Comparison of ENCODE assay signal across 23 cellular contexts in the genomic region with DNA sequence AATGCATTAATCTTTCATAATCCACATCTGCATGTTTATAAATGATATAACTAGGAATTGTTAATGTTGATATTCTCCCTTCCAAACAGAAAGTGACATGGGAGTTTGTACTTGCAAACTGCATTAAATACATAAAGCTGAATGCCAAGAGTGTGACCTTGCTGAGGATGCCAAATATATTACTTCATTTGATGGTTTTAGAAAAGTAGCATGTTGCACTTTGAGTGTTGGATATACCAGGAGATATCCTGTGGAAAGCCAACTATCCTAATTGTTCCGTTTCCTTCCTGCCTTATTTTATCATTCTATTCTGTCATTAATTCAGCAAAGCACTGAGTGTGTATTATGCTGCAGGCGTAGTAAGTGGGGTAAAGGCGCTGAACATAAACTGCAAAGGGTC.
"Had no signal": no experiment of that assay in that cellular context is flagged by ENCODE, and none has a peak within 500 bp of the region (broad histone marks: within the 10 kb centered on the region; RNA-seq: fewer than 3 reads in every experiment).

No MANE protein-coding gene starts in this region.

- H3K4me3 Mint-ChIP-seq: activated CD4-positive, alpha-beta memory T cell treated with anti-CD3 and anti-CD28 coated beads for 36 hours; activated naive CD4-positive, alpha-beta T cell treated with anti-CD3 and anti-CD28 coated beads, Interleukin-2, amount 10 ng/mL, durations not matched to agents 7 days and 5 days; activated naive CD8-positive, alpha-beta T cell treated with anti-CD3 and anti-CD28 coated beads, Interleukin-2, amount 50 U/mL, for 24 hours; activated T-cell treated with anti-CD3 and anti-CD28 coated beads, Interleukin-2, amount 50 U/mL, for 24 hours; brain had no signal

- H3K9me2 ChIP-seq: SK-N-SH had no signal

- H3K27me3 ChIP-seq: colonic mucosa, gastroesophageal sphincter, heart right ventricle, ovary, sigmoid colon, spleen, upper lobe of right lung had no signal

- H3K9me3 Mint-ChIP-seq: activated B cell treated with CpG ODN at 0.5 μM for 24 hours; activated CD4-positive, alpha-beta memory T cell treated with anti-CD3 and anti-CD28 coated beads for 36 hours; activated naive CD4-positive, alpha-beta T cell treated with anti-CD3 and anti-CD28 coated beads, Interleukin-2, amount 10 ng/mL, durations not matched to agents 7 days and 5 days; activated naive CD8-positive, alpha-beta T cell treated with anti-CD3 and anti-CD28 coated beads, Interleukin-2, amount 50 U/mL, for 24 hours; activated T-cell treated with anti-CD3 and anti-CD28 coated beads, Interleukin-2, amount 50 U/mL, for 24 hours; brain had no signal

- H3K36me3 Mint-ChIP-seq: activated CD4-positive, alpha-beta memory T cell treated with anti-CD3 and anti-CD28 coated beads for 36 hours had no signal

- H3K36me3 ChIP-seq: colonic mucosa, ovary, sigmoid colon had no signal

- H3K9me3 ChIP-seq: colonic mucosa, gastroesophageal sphincter, heart right ventricle, ovary, sigmoid colon, SK-N-SH, spleen, upper lobe of right lung had no signal

- FAIRE-seq: endometrium had no signal

- H3K27ac ChIP-seq: colonic mucosa, gastroesophageal sphincter, ovary, sigmoid colon, spleen, upper lobe of right lung had no signal

- H3K27me3 Mint-ChIP-seq: activated B cell treated with CpG ODN at 0.5 μM for 24 hours; activated CD4-positive, alpha-beta memory T cell treated with anti-CD3 and anti-CD28 coated beads for 36 hours; activated naive CD4-positive, alpha-beta T cell treated with anti-CD3 and anti-CD28 coated beads, Interleukin-2, amount 10 ng/mL, durations not matched to agents 7 days and 5 days; activated naive CD8-positive, alpha-beta T cell treated with anti-CD3 and anti-CD28 coated beads, Interleukin-2, amount 50 U/mL, for 24 hours; activated T-cell treated with anti-CD3 and anti-CD28 coated beads, Interleukin-2, amount 50 U/mL, for 24 hours had no signal

- DNase-seq: activated B cell treated with CpG ODN at 0.5 μM for 24 hours; activated CD4-positive, alpha-beta memory T cell treated with anti-CD3 and anti-CD28 coated beads for 36 hours; activated CD4-positive, alpha-beta T cell treated with anti-CD3 and anti-CD28 coated beads for 4 hours; activated naive CD4-positive, alpha-beta T cell treated with anti-CD3 and anti-CD28 coated beads, Interleukin-2, amount 10 ng/mL, durations not matched to agents 7 days and 5 days; activated naive CD8-positive, alpha-beta T cell treated with anti-CD3 and anti-CD28 coated beads, Interleukin-2, amount 50 U/mL, for 24 hours; activated T-cell treated with anti-CD3 and anti-CD28 coated beads, Interleukin-2, amount 50 U/mL, for 24 hours; anterior cingulate cortex; central memory CD4-positive, alpha-beta T cell; colonic mucosa; heart right ventricle; midbrain; ovary; sigmoid colon; SK-N-SH; spleen; stimulated activated CD4-positive, alpha-beta T cell treated with anti-CD3 and anti-CD28 coated beads, Interleukin-4, amount 100 ng/mL, for 4 hours; stimulated activated naive CD4-positive, alpha-beta T cell; upper lobe of right lung had no signal

- H3K4me3 ChIP-seq: colonic mucosa, gastroesophageal sphincter, heart right ventricle, lung, ovary, sigmoid colon, spleen, upper lobe of right lung had no signal

- H3K9ac ChIP-seq: SK-N-SH had no signal

- ATAC-seq: activated naive CD8-positive, alpha-beta T cell treated with anti-CD3 and anti-CD28 coated beads, Interleukin-2, amount 50 U/mL, for 24 hours; esophagus mucosa; gastroesophageal sphincter had no signal

- H3K27ac Mint-ChIP-seq: activated CD4-positive, alpha-beta memory T cell treated with anti-CD3 and anti-CD28 coated beads for 36 hours; activated naive CD4-positive, alpha-beta T cell treated with anti-CD3 and anti-CD28 coated beads, Interleukin-2, amount 10 ng/mL, durations not matched to agents 7 days and 5 days; activated naive CD8-positive, alpha-beta T cell treated with anti-CD3 and anti-CD28 coated beads, Interleukin-2, amount 50 U/mL, for 24 hours had no signal

- H3K4me1 ChIP-seq: colonic mucosa had no signal

- H3K4me2 ChIP-seq: SK-N-SH had no signal
